ENCODE assay signal across 8 cellular contexts in the genomic region with DNA sequence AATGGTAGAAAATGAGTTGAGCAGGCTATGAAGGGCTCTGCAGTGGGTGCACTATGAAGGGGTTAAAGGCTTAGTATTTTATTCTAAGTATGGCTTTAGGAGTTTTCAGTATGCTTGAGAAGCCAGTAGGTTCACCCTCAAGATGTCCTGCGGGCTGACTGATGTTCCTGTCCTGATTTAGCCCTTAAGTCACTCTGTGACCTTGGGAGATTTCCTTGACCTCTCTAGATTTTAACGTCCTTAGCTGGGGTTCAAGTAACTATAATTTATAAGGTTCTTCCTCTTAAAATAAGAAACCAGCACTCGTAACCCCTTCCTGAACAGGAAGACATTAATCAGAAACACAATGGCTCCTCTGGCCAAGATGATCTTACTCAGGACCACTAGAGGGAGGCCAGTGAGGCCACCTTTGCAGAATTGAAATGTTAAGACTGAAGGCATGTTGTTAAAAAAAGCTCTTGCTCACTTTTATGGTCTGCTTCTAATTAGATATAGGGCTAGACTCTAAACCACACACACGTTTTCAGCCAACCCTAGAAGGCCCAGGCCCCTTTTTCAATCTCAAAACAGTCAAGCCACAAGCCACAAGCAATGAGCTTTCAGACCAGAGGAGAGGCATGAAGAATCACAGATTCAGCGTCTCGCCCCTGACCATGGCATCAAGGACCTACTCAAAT. TPM values are rescaled to one million over a fixed set of nuclear protein-coding genes. Genes with fewer than 3 reads are reported as not detected.
DNase-seq lines count a peak whose midpoint lies in the region; ATAC-seq and TF ChIP-seq lines count a peak whose summit lies in the region.
"Had no signal": no experiment of that assay in that cellular context is flagged by ENCODE, and none has a peak within 500 bp of the region (broad histone marks: within the 10 kb centered on the region; RNA-seq: fewer than 3 reads in every experiment).

No MANE protein-coding gene starts in this region.

- peaks cover 60% of the 10 kb centered on the region for H3K4me1 Mint-ChIP-seq in nephron progenitor cell
- H3K4me1 Mint-ChIP-seq in glutamatergic neuron (ENCODE audit: low read depth, unreplicated experiment): no peaks in the 10 kb centered on the region

- H3K9me3 Mint-ChIP-seq in nephron progenitor cell (no peaks in the 10 kb centered on the region), glutamatergic neuron (ENCODE audit: unreplicated experiment) (no peaks in the 10 kb centered on the region)

- H3K27me3 Mint-ChIP-seq in nephron progenitor cell (ENCODE audit: low read depth, poor library complexity): peaks cover 3% of the 10 kb centered on the region
- no peaks in the 10 kb centered on the region for H3K27me3 Mint-ChIP-seq in glutamatergic neuron (ENCODE audit: unreplicated experiment)

- TF ChIP-seq CTCF in WI38 (IDR thresholded peaks at IDR 0.05; ENCODE audit: low read depth, low read length) (peak; percentile 35), nephron progenitor cell (IDR thresholded peaks at IDR 0.05) (peak; percentile 37), glutamatergic neuron (IDR thresholded peaks at IDR 0.05; ENCODE audit: partially characterized antibody, unreplicated experiment) (no peak)

- H3K4me3 ChIP-seq in WI38 (ENCODE audit: low read depth, low read length): no peak overlapping the region
- H3K4me3 ChIP-seq: pancreas had no signal

- H3K4me3 Mint-ChIP-seq in nephron progenitor cell (peak overlapping the region; percentile 44), glutamatergic neuron (ENCODE audit: unreplicated experiment) (no peak overlapping the region)

- H3K27ac Mint-ChIP-seq in nephron progenitor cell (peak overlapping the region; percentile 98), glutamatergic neuron (ENCODE audit: unreplicated experiment) (no peak overlapping the region)

- H3K36me3 Mint-ChIP-seq in nephron progenitor cell (ENCODE audit: low read depth) (no peaks in the 10 kb centered on the region), glutamatergic neuron (ENCODE audit: unreplicated experiment) (no peaks in the 10 kb centered on the region)

- ATAC-seq in GM18858 (IDR thresholded peaks at IDR 0.05; ENCODE audit: unreplicated experiment) (peak; percentile 87), HG02798 (IDR thresholded peaks at IDR 0.05; ENCODE audit: poor library complexity, unreplicated experiment) (peak; percentile 61)

- DNase-seq in nephron progenitor cell (peak; percentile 9), glutamatergic neuron (no peak)
- no peak for DNase-seq in stimulated activated naive CD4-positive, alpha-beta T cell (lab: John Stamatoyannopoulos, UW)
- no peak for DNase-seq in activated CD4-positive, alpha-beta T cell treated with anti-CD3 and anti-CD28 coated beads, Interleukin-2, amount 50 U/mL, for 48 hours
- DNase-seq: pancreas had no signal

RNA-seq across cellular contexts. Expression of gene CDK1, which starts 42.0 kb away (rescaled TPM):
- 10.4 TPM for total RNA-seq in glutamatergic neuron (ENCODE audit: unreplicated experiment)
